In the genomic region with DNA sequence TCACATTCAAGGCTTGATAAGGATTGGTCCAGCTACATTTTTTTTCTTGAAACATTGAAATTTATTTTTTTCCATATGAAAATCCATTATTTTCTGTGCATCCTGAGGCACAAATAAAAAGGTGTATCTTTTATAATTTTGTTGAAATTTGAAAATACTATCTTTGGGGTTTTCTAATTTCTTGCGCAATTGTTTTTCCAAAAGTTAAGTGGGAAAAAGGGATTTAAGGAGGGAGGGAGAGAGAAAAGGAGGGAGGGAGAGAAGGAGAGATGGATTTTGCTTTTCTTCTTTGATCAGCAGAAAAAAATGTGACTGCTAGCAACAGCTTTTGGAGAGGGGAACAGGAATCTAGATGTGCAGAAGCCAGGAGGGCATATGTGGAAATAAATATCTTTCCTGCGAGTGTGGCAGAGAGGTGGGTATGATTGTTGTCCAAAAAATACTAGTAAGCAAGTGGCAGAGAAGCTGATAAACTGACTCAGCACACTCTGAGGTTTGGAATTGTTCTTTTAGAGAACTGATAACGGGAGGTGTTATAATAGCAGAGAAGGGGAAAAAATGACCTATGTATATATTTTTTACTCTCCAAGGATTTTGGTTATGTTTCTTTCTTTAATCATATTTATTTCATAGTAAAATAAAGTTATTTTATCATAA, we compare ENCODE assay signal across 17 cellular contexts.
A peak's percentile ranks its signal among the peaks of the same experiment; 100 is the strongest.
DNase-seq lines count a peak whose midpoint lies in the region; ATAC-seq and TF ChIP-seq lines count a peak whose summit lies in the region.
"Had no signal": no experiment of that assay in that cellular context is flagged by ENCODE, and none has a peak within 500 bp of the region (broad histone marks: within the 10 kb centered on the region; RNA-seq: fewer than 3 reads in every experiment).

No MANE protein-coding gene starts in this region.

- H3K4me1 ChIP-seq in GM23248 (ENCODE audit: insufficient read depth) (peaks cover 16% of the 10 kb centered on the region), PC-9 (replicated peaks; ENCODE audit: insufficient read depth) (peaks cover 14% of the 10 kb centered on the region; the same call in 1 of the 2 replicates), esophagus muscularis mucosa (peaks cover 0 to 26% (median 20%) of the 10 kb centered on the region in 4 donors), trophoblast cell (ENCODE audit: control insufficient read depth in 1 of 2, insufficient read depth in 2 of 2, low read length in 2 of 2) (peaks cover 5 to 8% of the 10 kb centered on the region in 2 experiments), sigmoid colon (peaks cover 0 to 7% (median 0%) of the 10 kb centered on the region in 4 donors)

- TF ChIP-seq POLR2A in esophagus muscularis mucosa (IDR thresholded peaks at IDR 0.05; ENCODE audit: low read depth) (no peak), sigmoid colon (IDR thresholded peaks at IDR 0.05) (no peak)

- H4K91ac ChIP-seq in trophoblast cell (ENCODE audit: low read depth, low read length), result peak overlapping the region; percentile 43

- H3K27ac ChIP-seq in GM23248 (peak overlapping the region; percentile 50), PC-9 (peak overlapping the region; percentile 53), esophagus muscularis mucosa (replicated peaks in 1 of 4) (peak overlapping the region; percentile 51 to 63 (median 60)), trophoblast cell (ENCODE audit: low read depth, low read length) (no peak overlapping the region), sigmoid colon (peak overlapping the region in 2 of 4 donors; percentile 46 to 47)

- H4K8ac ChIP-seq in trophoblast cell (ENCODE audit: low read depth, low read length), result peak overlapping the region; percentile 48

- H3K27me3 ChIP-seq in GM23248 (replicated peaks; ENCODE audit: insufficient read depth), result no peaks in the 10 kb centered on the region
- no peaks in the 10 kb centered on the region for H3K27me3 ChIP-seq in PC-9 (ENCODE audit: insufficient read depth, low read depth)
- no peaks in the 10 kb centered on the region for H3K27me3 ChIP-seq in esophagus muscularis mucosa
- H3K27me3 ChIP-seq in trophoblast cell (ENCODE audit: insufficient read depth, low read length), result no peaks in the 10 kb centered on the region
- H3K27me3 ChIP-seq in sigmoid colon, result no peaks in the 10 kb centered on the region
- H3K27me3 ChIP-seq: tibial nerve had no signal

- CTCF ChIA-PET in PC-9 (lab: Charles Lee), result no interaction called here

- H3F3A ChIP-seq in GM23248 (ENCODE audit: insufficient read depth) (no peaks in the 10 kb centered on the region), PC-9 (ENCODE audit: insufficient read depth, low read depth) (no peaks in the 10 kb centered on the region)

- H3K79me2 ChIP-seq in GM23248 (ENCODE audit: insufficient read depth) (no peaks in the 10 kb centered on the region), PC-9 (ENCODE audit: low read depth) (no peaks in the 10 kb centered on the region), trophoblast cell (ENCODE audit: control insufficient read depth, insufficient read depth, low read length, poor library complexity) (peaks cover under 1% of the 10 kb centered on the region)

- BruUV-seq in PC-9 (replicated peaks; lab: Mats Ljungman, UMichigan), result no TSS peak

- H3K79me1 ChIP-seq in trophoblast cell (ENCODE audit: low read length), result peaks cover 16% of the 10 kb centered on the region

- H3K14ac ChIP-seq in trophoblast cell (ENCODE audit: low read length), result peak overlapping the region; percentile 29

- peak; percentile 17 for DNase-seq in GM23248
- DNase-seq in PC-9, result no peak
- DNase-seq in esophagus muscularis mucosa (ENCODE audit: extremely low spot score), result no peak
- no peak for DNase-seq in trophoblast cell
- no peak for DNase-seq in sigmoid colon
- no peak for DNase-seq in iPS-NIHi7 (ENCODE audit: extremely low spot score)
- DNase-seq: activated CD8-positive, alpha-beta memory T cell treated with anti-CD3 and anti-CD28 coated beads for 24 hours; activated naive CD4-positive, alpha-beta T cell treated with anti-CD3 and anti-CD28 coated beads, Interleukin-2, amount 50 U/mL, for 16 hours; activated T-cell treated with anti-CD3 and anti-CD28 coated beads, Interleukin-2, amount 50 U/mL, for 72 hours; GDM1; NCI-H1436; stimulated activated CD4-positive, alpha-beta T cell treated with anti-CD3 and anti-CD28 coated beads, Interleukin-2, amount 100 ng/mL, for 24 hours; stimulated activated naive CD8-positive, alpha-beta T cell treated with anti-CD3 and anti-CD28 coated beads, Interleukin-15, Interleukin-2, amounts not matched to agents 100 U/mL and 50 U/mL, for 24 hours had no signal

- WGBS in GM23248 (ENCODE audit: low coverage in 1 of 2, low lambda C conversion rate in 2 of 2, missing lambda C conversion rate in 2 of 2), 2 experiments, result 58 to 63% methylated on average over 3 of the region's 3 CpGs
- WGBS in esophagus muscularis mucosa, result 78% methylated on average over 3 of the region's 3 CpGs
- WGBS in trophoblast cell (ENCODE audit: extremely low coverage, insufficient coverage, insufficient read length), result no CpG with 5 or more reads among the region's 3 CpGs
- WGBS in sigmoid colon, 2 donors, result 86 to 89% methylated on average over 3 of the region's 3 CpGs

- H3K18ac ChIP-seq in trophoblast cell (ENCODE audit: low read length), result no peak overlapping the region

- POLR2A ChIA-PET in PC-9 (lab: Charles Lee; ENCODE audit: unreplicated experiment), result no interaction called here

- H3K36me3 ChIP-seq in GM23248 (ENCODE audit: low read depth) (no peaks in the 10 kb centered on the region), PC-9 (ENCODE audit: low read depth) (no peaks in the 10 kb centered on the region), esophagus muscularis mucosa (no peaks in the 10 kb centered on the region), trophoblast cell (ENCODE audit: control insufficient read depth in 1 of 2, insufficient read depth in 2 of 2, low read length in 2 of 2) (no peaks in the 10 kb centered on the region), sigmoid colon (no peaks in the 10 kb centered on the region)
- H3K36me3 ChIP-seq: tibial nerve had no signal

- no peak for ATAC-seq in HG03025 (IDR thresholded peaks at IDR 0.05; ENCODE audit: low FRiP score, unreplicated experiment)
- ATAC-seq: activated CD4-positive, CD25-positive, alpha-beta regulatory T cell treated with anti-CD3 and anti-CD28 coated beads, Interleukin-2, amount 50 U/mL, for 24 hours; activated T-cell treated with anti-CD3 and anti-CD28 coated beads, Interleukin-2, amount 50 U/mL, for 72 hours; left lobe of liver; stimulated activated naive CD8-positive, alpha-beta T cell treated with anti-CD3 and anti-CD28 coated beads, Interleukin-15, Interleukin-2, amounts not matched to agents 100 U/mL and 50 U/mL, for 24 hours had no signal

- H4K20me1 ChIP-seq in GM23248 (ENCODE audit: insufficient read depth), result no peaks in the 10 kb centered on the region
- no peaks in the 10 kb centered on the region for H4K20me1 ChIP-seq in PC-9 (ENCODE audit: insufficient read depth)

- H3K9me3 ChIP-seq in GM23248 (ENCODE audit: low read depth) (no peaks in the 10 kb centered on the region), PC-9 (ENCODE audit: insufficient read depth, low read depth) (peaks cover 3% of the 10 kb centered on the region), esophagus muscularis mucosa (peaks cover 0 to 4% (median 0%) of the 10 kb centered on the region in 4 donors), trophoblast cell (ENCODE audit: insufficient read depth, low read depth, low read length) (no peaks in the 10 kb centered on the region), sigmoid colon (peaks cover 0 to 2% (median 0%) of the 10 kb centered on the region in 4 donors)

- H2BK5ac ChIP-seq in trophoblast cell (ENCODE audit: low read depth, low read length, poor library complexity), result peak overlapping the region; percentile 46

- H2BK120ac ChIP-seq in trophoblast cell (ENCODE audit: insufficient read depth, low read length, poor library complexity), result peak overlapping the region; percentile 58

- H3K4me3 ChIP-seq in GM23248 (no peak overlapping the region), PC-9 (no peak overlapping the region), esophagus muscularis mucosa (no peak overlapping the region), trophoblast cell (ENCODE audit: low read depth, low read length) (no peak overlapping the region), sigmoid colon (no peak overlapping the region)
- H3K4me3 ChIP-seq: tibial nerve had no signal

- intact Hi-C loops in PC-9 (cut with micrococcal nuclease; ENCODE audit: unreplicated experiment), result no loop called here
- intact Hi-C loops in esophagus muscularis mucosa (cut with DNase I), result no loop called here
- intact Hi-C loops in sigmoid colon (cut with DNase I), result no loop called here

- H3K9ac ChIP-seq in GM23248, result peak overlapping the region; percentile 38; the same call in 1 of the 2 replicates
- no peak overlapping the region for H3K9ac ChIP-seq in trophoblast cell (ENCODE audit: low read length)

- H2BK12ac ChIP-seq in trophoblast cell (ENCODE audit: low read length), result peak overlapping the region; percentile 79

- in situ Hi-C loops in GM23248 (cut with MboI), result no loop called here

- H3K23ac ChIP-seq in trophoblast cell (ENCODE audit: low read length), result no peak overlapping the region

- no peak overlapping the region for H3K4ac ChIP-seq in trophoblast cell (ENCODE audit: low read depth, low read length)

- H4K12ac ChIP-seq in trophoblast cell (ENCODE audit: low read depth, low read length), result no peak overlapping the region

- peak overlapping the region; percentile 52 for H3K4me2 ChIP-seq in GM23248 (ENCODE audit: unreplicated experiment)
- H3K4me2 ChIP-seq in PC-9, result no peak overlapping the region
- H3K4me2 ChIP-seq in trophoblast cell (ENCODE audit: low read length), result no peak overlapping the region

- H2AK5ac ChIP-seq in trophoblast cell (ENCODE audit: low read length), result no peak overlapping the region

- H2AFZ ChIP-seq in GM23248 (no peak overlapping the region), PC-9 (no peak overlapping the region), trophoblast cell (ENCODE audit: insufficient read depth, low read length, poor library complexity) (no peak overlapping the region)

- TF ChIP-seq EP300 in esophagus muscularis mucosa (IDR thresholded peaks at IDR 0.05) (no peak), sigmoid colon (IDR thresholded peaks at IDR 0.05) (no peak)

- no peaks in the 10 kb centered on the region for H3K9me2 ChIP-seq in GM23248 (ENCODE audit: insufficient read depth)
- H3K9me2 ChIP-seq in PC-9 (ENCODE audit: insufficient read depth), result no peaks in the 10 kb centered on the region

- TF ChIP-seq CTCF in PC-9 (conservative IDR thresholded peaks at IDR 0.05) (no peak), esophagus muscularis mucosa (IDR thresholded peaks at IDR 0.05) (no peak), sigmoid colon (IDR thresholded peaks at IDR 0.05) (no peak)
